Comparison of ENCODE assay signal across 11 cellular contexts in the genomic region with DNA sequence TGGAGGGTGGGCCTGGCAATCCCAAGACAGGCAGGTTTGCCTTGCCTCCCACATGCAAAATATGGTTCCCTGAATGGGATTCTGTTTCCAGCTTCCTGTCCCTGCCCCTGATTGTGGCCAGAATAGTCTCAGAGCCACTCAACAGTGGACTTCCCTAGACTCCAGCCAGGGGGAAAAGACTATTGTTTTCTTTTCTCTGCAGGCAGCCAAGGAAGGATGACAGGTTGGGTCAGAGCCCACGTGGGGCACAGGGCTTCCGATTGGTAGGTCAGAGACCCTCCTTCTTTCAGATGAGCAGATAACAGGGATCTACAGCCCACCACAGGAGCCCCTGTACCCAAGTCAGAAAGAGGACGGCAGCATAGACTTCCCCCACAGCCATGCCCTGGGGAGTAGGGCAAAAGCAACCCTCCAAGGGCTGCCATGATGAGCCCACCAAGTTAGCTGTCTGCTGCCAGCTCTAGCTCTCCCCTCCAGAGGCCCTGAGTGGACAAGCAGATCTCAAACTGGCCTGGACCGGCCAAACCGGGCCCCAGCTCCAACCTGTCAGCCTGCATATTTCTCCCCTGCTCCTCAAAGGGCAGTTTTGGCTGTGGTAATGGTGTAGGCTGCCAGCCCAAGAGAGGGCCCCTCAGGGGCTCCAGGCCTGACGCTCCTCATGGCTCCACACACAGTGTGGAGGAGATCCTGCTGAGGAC. TPM values are rescaled to one million over a fixed set of nuclear protein-coding genes. Genes with fewer than 3 reads are reported as not detected.
DNase-seq lines count a peak whose midpoint lies in the region; ATAC-seq and TF ChIP-seq lines count a peak whose summit lies in the region.
"Had no signal": no experiment of that assay in that cellular context is flagged by ENCODE, and none has a peak within 500 bp of the region (broad histone marks: within the 10 kb centered on the region; RNA-seq: fewer than 3 reads in every experiment).

No MANE protein-coding gene starts in this region.

- CTCF ChIA-PET in RWPE1 (lab: Yijun Ruan, JAX): interaction anchor here (0.6 kb wide), 1 partner anchor 120 kb away, joined by 4 read pairs; no protein-coding TSS in a partner anchor

- peaks cover 0 to 19% of the 10 kb centered on the region in 2 donors for H3K36me3 ChIP-seq in psoas muscle (ENCODE audit: insufficient read depth in 1 of 2, low read depth in 1 of 2)

- TF ChIP-seq CTCF in RWPE1 (conservative IDR thresholded peaks at IDR 0.05; ENCODE audit: low read depth) (no peak), psoas muscle (IDR thresholded peaks at IDR 0.05) (no peak), GM13976 (IDR thresholded peaks at IDR 0.05; ENCODE audit: borderline replicate concordance, control extremely low read depth, extremely low read depth, insufficient read depth, missing control alignments) (no peak)

- peak overlapping the region; percentile 93 for H3K27ac ChIP-seq in RWPE1
- peak overlapping the region; percentile 66 for H3K27ac ChIP-seq in psoas muscle

- peak; percentile 65 for DNase-seq in G401 (ENCODE audit: low spot score)
- no peak for DNase-seq in RWPE1 (ENCODE audit: low spot score)
- no peak for DNase-seq in psoas muscle
- no peak for DNase-seq in GM13976 (ENCODE audit: low spot score)
- DNase-seq in NCI-H69 (lab: John Stamatoyannopoulos, UW): no peak
- no peak for DNase-seq in head of caudate nucleus
- DNase-seq: NCI-H446 treated with DMSO at 0.1 percent for 48 hours; stimulated activated CD4-positive, alpha-beta T cell treated with anti-CD3 and anti-CD28 coated beads, Interleukin-4, amount 100 ng/mL, for 4 hours; T1000 had no signal

- intact Hi-C loops in psoas muscle (cut with DNase I) (no loop called here), head of caudate nucleus (cut with DNase I) (no loop called here)

- in situ Hi-C loops in G401 (cut with HindIII; ENCODE audit: low sequenced_read_pairs): no loop called here
- in situ Hi-C loops in GM13976 (cut with MboI; ENCODE audit: low sequenced_read_pairs, unreplicated experiment): no loop called here

- H3K4me1 ChIP-seq in psoas muscle: peaks cover 25% of the 10 kb centered on the region

- H3K27me3 ChIP-seq in psoas muscle (ENCODE audit: insufficient read depth in 3 of 3, low read length in 2 of 3): no peaks in the 10 kb centered on the region

- peak overlapping the region; percentile 37 for H3K4me3 ChIP-seq in psoas muscle

- ATAC-seq in esophagus mucosa (peak; percentile 2), psoas muscle (no peak)

- POLR2A ChIA-PET in RWPE1 (lab: Yijun Ruan, JAX; ENCODE audit: low non-redundant PET): no interaction called here

- no peaks in the 10 kb centered on the region for H3K9me3 ChIP-seq in psoas muscle

- 56 to 70% (median 62%) methylated on average over 6 of the region's 6 CpGs for WGBS in psoas muscle, 3 donors

RNA-seq across cellular contexts. Expression of gene TLR9, which starts 6.3 kb away (rescaled TPM):
- 0.07 TPM in 1 of 2 replicates, not detected in the other for total RNA-seq in G401 (2014; rRNA removed; shearing (Covaris generic))
- total RNA-seq in esophagus mucosa (0.04 TPM), psoas muscle (under 1 TPM in 3 of 4 donors, not detected in 1; 0.34 to 0.55 (median 0.41) TPM)
- under 1 TPM; 0.04 to 0.14 (median 0.08) TPM for polyA plus RNA-seq in psoas muscle
- total RNA-seq: fibroblast of villous mesenchyme had no signal

RNA-seq across cellular contexts. Expression of gene TWF2, which starts 19.9 kb away (rescaled TPM):
- 237 and 258 TPM in 2 replicates for total RNA-seq in G401 (2014; rRNA removed; shearing (Covaris generic))
- total RNA-seq in esophagus mucosa: 37.4 TPM
- 100 to 1,000 TPM in 3 of 4 donors, 10 to 100 TPM in 1; 74.9 to 224 (median 138) TPM for total RNA-seq in psoas muscle
- 100 to 1,000 TPM in 1 of 3 donors, 10 to 100 TPM in 2; 19.6 to 160 (median 74.6) TPM for polyA plus RNA-seq in psoas muscle

RNA-seq across cellular contexts. Expression of gene ALAS1, which starts 21.1 kb away (rescaled TPM):
- total RNA-seq in G401 (2014; rRNA removed; shearing (Covaris generic)): 66.7 and 73.0 TPM in 2 replicates
- 45.2 TPM for total RNA-seq in esophagus mucosa
- total RNA-seq in psoas muscle: 10 to 100 TPM; 50.1 to 89.4 (median 68.1) TPM
- polyA plus RNA-seq in psoas muscle: 100 to 1,000 TPM in 2 of 3 donors, 10 to 100 TPM in 1; 75.2 to 138 (median 121) TPM

RNA-seq across cellular contexts. Expression of gene PPM1M, which starts 26.5 kb away (rescaled TPM):
- 0.43 and 1.4 TPM in 2 replicates for total RNA-seq in G401 (2014; rRNA removed; shearing (Covaris generic))
- 9.5 TPM for total RNA-seq in esophagus mucosa
- total RNA-seq in psoas muscle: 1 to 10 TPM; 2.1 to 7.5 (median 3.9) TPM
- 1 to 10 TPM; 2.5 to 3.3 (median 2.6) TPM for polyA plus RNA-seq in psoas muscle

RNA-seq across cellular contexts. Expression of gene WDR82, which starts 59.3 kb away (rescaled TPM):
- 89.2 and 115 TPM in 2 replicates for total RNA-seq in G401 (2014; rRNA removed; shearing (Covaris generic))
- total RNA-seq in esophagus mucosa: 52.2 TPM
- 10 to 100 TPM; 62.1 to 93.1 (median 85.5) TPM for total RNA-seq in psoas muscle
- 10 to 100 TPM; 46.1 to 96.7 (median 53.4) TPM for polyA plus RNA-seq in psoas muscle
